ENCODE assay signal across 14 cellular contexts in genomic region chr3:44930911-44931310, GRCh38. TPM values are rescaled to one million over a fixed set of nuclear protein-coding genes. Genes with fewer than 3 reads are reported as not detected.
DNase-seq lines count a peak whose midpoint lies in the region; ATAC-seq and TF ChIP-seq lines count a peak whose summit lies in the region.
"Had no signal": no experiment of that assay in that cellular context is flagged by ENCODE, and none has a peak within 500 bp of the region (broad histone marks: within the 10 kb centered on the region; RNA-seq: fewer than 3 reads in every experiment).

No MANE protein-coding gene starts in this region.

- H3K27ac ChIP-seq in A673 (ENCODE audit: low read depth, low read length, poor library complexity, severe bottlenecking) (peak overlapping the region; percentile 42), left lung (no peak overlapping the region), neural progenitor cell (no peak overlapping the region), thyroid gland (peak overlapping the region in 2 of 3 donors; percentile 53 to 56)

- H3K27me3 Mint-ChIP-seq in neural progenitor cell (ENCODE audit: insufficient read depth, low read depth): peaks cover 6% of the 10 kb centered on the region
- H3K27me3 Mint-ChIP-seq: CD4-positive, CD25-positive, alpha-beta regulatory T cell had no signal

- H3K9ac ChIP-seq in neural progenitor cell: no peak overlapping the region

- DNase-seq in A673 (ENCODE audit: low spot score) (no peak), left lung (no peak), neural progenitor cell (ENCODE audit: low spot score) (no peak), thyroid gland (peak; percentile 64 to 67), kidney tubule cell (ENCODE audit: low spot score) (no peak), islet precursor cell (no peak)
- no peak for DNase-seq in stimulated activated CD4-positive, alpha-beta T cell treated with anti-CD3 and anti-CD28 coated beads, Interleukin-4, amount 100 ng/mL, for 24 hours
- DNase-seq: ACHN; BE2C; C1 segment of cervical spinal cord; Caco-2; CD4-positive, CD25-positive, alpha-beta regulatory T cell; H9 had no signal

- H3K9me3 Mint-ChIP-seq in neural progenitor cell: no peaks in the 10 kb centered on the region
- H3K9me3 Mint-ChIP-seq: CD4-positive, CD25-positive, alpha-beta regulatory T cell; H9 had no signal

- H3K4me3 ChIP-seq in A673 (ENCODE audit: low read depth, low read length, poor library complexity, severe bottlenecking) (no peak overlapping the region), left lung (no peak overlapping the region), neural progenitor cell (no peak overlapping the region), thyroid gland (replicated peaks in 1 of 3) (no peak overlapping the region)

- H3K4me1 ChIP-seq in A673 (ENCODE audit: insufficient read depth, low read length, poor library complexity, severe bottlenecking) (peaks cover 24% of the 10 kb centered on the region), left lung (peaks cover 0 to 6% of the 10 kb centered on the region in 2 donors), neural progenitor cell (peaks cover 27% of the 10 kb centered on the region), thyroid gland (peaks cover 39 to 48% of the 10 kb centered on the region in 2 donors)
- H3K4me1 ChIP-seq: BE2C, Caco-2 had no signal

- no peak for TF ChIP-seq POLR2A in thyroid gland (IDR thresholded peaks at IDR 0.05)

- peaks cover 38% of the 10 kb centered on the region for H3K36me3 ChIP-seq in A673 (ENCODE audit: insufficient read depth, low read length, poor library complexity, severe bottlenecking)
- H3K36me3 ChIP-seq in left lung: peaks cover 0 to 86% of the 10 kb centered on the region in 2 donors
- peaks cover 4% of the 10 kb centered on the region for H3K36me3 ChIP-seq in neural progenitor cell
- H3K36me3 ChIP-seq in thyroid gland: peaks cover 9 to 22% of the 10 kb centered on the region in 2 donors
- H3K36me3 ChIP-seq: BE2C had no signal

- peaks cover under 1% of the 10 kb centered on the region for H3K79me2 ChIP-seq in neural progenitor cell (ENCODE audit: low read depth)

- 34 to 36% methylated on average over 2 of the region's 2 CpGs for WGBS in thyroid gland, 2 donors

- H3K9me3 ChIP-seq in A673 (ENCODE audit: low read depth, low read length, poor library complexity, severe bottlenecking) (no peaks in the 10 kb centered on the region), left lung (no peaks in the 10 kb centered on the region), neural progenitor cell (ENCODE audit: low read depth) (no peaks in the 10 kb centered on the region), thyroid gland (no peaks in the 10 kb centered on the region)
- H3K9me3 ChIP-seq: BE2C, Caco-2 had no signal

- peaks cover 15% of the 10 kb centered on the region for H3F3A ChIP-seq in neural progenitor cell (ENCODE audit: low read depth)

- H3K27me3 ChIP-seq in A673 (replicated peaks; ENCODE audit: insufficient read depth, low read depth, low read length, poor library complexity): no peaks in the 10 kb centered on the region
- H3K27me3 ChIP-seq in left lung: no peaks in the 10 kb centered on the region
- H3K27me3 ChIP-seq in neural progenitor cell: no peaks in the 10 kb centered on the region
- H3K27me3 ChIP-seq in thyroid gland: no peaks in the 10 kb centered on the region
- H3K27me3 ChIP-seq: BE2C had no signal

- POLR2A ChIA-PET in A673 (lab: Charles Lee; ENCODE audit: low non-redundant PET): no interaction called here

- TF ChIP-seq CTCF in A673 (conservative IDR thresholded peaks at IDR 0.05; ENCODE audit: low read depth, low read length) (no peak), left lung (IDR thresholded peaks at IDR 0.05) (no peak), neural progenitor cell (IDR thresholded peaks at IDR 0.05) (no peak), thyroid gland (IDR thresholded peaks at IDR 0.05) (no peak)

- intact Hi-C loops in A673 (cut with micrococcal nuclease; ENCODE audit: unreplicated experiment): no loop called here
- intact Hi-C loops in left lung (cut with DNase I): no loop called here
- intact Hi-C loops in thyroid gland (cut with DNase I): loop anchor here (10.0 kb wide), 1 partner anchor 54 kb away; no protein-coding TSS in a partner anchor

- H3K4me2 ChIP-seq in neural progenitor cell: peak overlapping the region; percentile 66

- peaks cover 23% of the 10 kb centered on the region for H3K36me3 Mint-ChIP-seq in neural progenitor cell

- H4K20me1 ChIP-seq in neural progenitor cell (ENCODE audit: low read depth): no peaks in the 10 kb centered on the region

- CTCF ChIA-PET in A673 (lab: Charles Lee): no interaction called here

- no TSS peak for BruUV-seq in A673 (replicated peaks; lab: Mats Ljungman, UMichigan)

- H3K4me1 Mint-ChIP-seq in neural progenitor cell: peaks cover 22% of the 10 kb centered on the region

- no peak overlapping the region for H2AFZ ChIP-seq in neural progenitor cell (replicated peaks)

- peak overlapping the region; percentile 42 for H3K27ac Mint-ChIP-seq in neural progenitor cell

- peak; percentile 29 for ATAC-seq in left lung

- H3K4me3 Mint-ChIP-seq in neural progenitor cell: no peak overlapping the region
- H3K4me3 Mint-ChIP-seq: CD4-positive, CD25-positive, alpha-beta regulatory T cell; H9 had no signal

RNA-seq across cellular contexts. Expression of gene ZDHHC3, which starts 45.1 kb away (rescaled TPM):
- total RNA-seq in A673 (2021) (94.7 and 95.2 TPM in 2 replicates), left lung (100 to 1,000 TPM in 1 of 2 donors, 10 to 100 TPM in 1; 86.8 to 129 TPM), neural progenitor cell (ENCODE audit: low replicate concordance) (41.2 and 65.8 TPM in 2 replicates), thyroid gland (10 to 100 TPM; 46.0 to 94.3 (median 76.0) TPM)

RNA-seq across cellular contexts. Expression of gene EXOSC7, which starts 45.1 kb away (rescaled TPM):
- total RNA-seq in A673 (2021) (47.4 and 57.3 TPM in 2 replicates), left lung (10 to 100 TPM; 33.2 to 34.8 TPM), neural progenitor cell (ENCODE audit: low replicate concordance) (86.6 and 88.7 TPM in 2 replicates), thyroid gland (10 to 100 TPM; 33.1 to 57.5 (median 56.3) TPM)

RNA-seq across cellular contexts. Expression of gene TGM4, which starts 56.5 kb away (rescaled TPM):
- total RNA-seq in A673 (2021) (0.09 TPM in 1 of 2 replicates, not detected in the other), left lung (not detected), neural progenitor cell (ENCODE audit: low replicate concordance) (0.04 and 0.12 TPM in 2 replicates), thyroid gland (under 1 TPM in 2 of 4 donors, not detected in 2; 0.13 to 0.33 TPM)
- total RNA-seq: Caco-2; CD4-positive, CD25-positive, alpha-beta regulatory T cell; H1; H9 had no signal

Comparison
In these comparisons a context has a peak if more than half of its experiments do, and no peak if none do; other contexts are left out.
1. DNase-seq: peak in thyroid gland (2 of 2); none in A673 (single experiment), left lung (0 of 2), neural progenitor cell (single experiment), stimulated activated CD4-positive, alpha-beta T cell treated with anti-CD3 and anti-CD28 coated beads, Interleukin-4, amount 100 ng/mL, for 24 hours (single experiment), kidney tubule cell (single experiment) and islet precursor cell (single experiment).
2. H3K27ac ChIP-seq: peak in A673 (single experiment) and thyroid gland (2 of 3); none in left lung (0 of 2) and neural progenitor cell (single experiment).